In genomic region chr5:173997331-173997730, GRCh38 we compare ENCODE assay signal across 1 cellular context.
TF ChIP-seq lines count a peak whose summit lies in the region.

No MANE protein-coding gene starts in this region.

TF ChIP-seq in H1, 55 proteins besides CTCF, POLR2A, EP300 and RAD21:
- TF ChIP-seq RNF2 (IDR thresholded peaks at IDR 0.05; ENCODE audit: borderline replicate concordance, low read depth, low read length, missing control alignments, poor library complexity, severe bottlenecking) (no peak), KDM5A (IDR thresholded peaks at IDR 0.05; ENCODE audit: low read length) (no peak), POLR2AphosphoS5 (IDR thresholded peaks at IDR 0.05; ENCODE audit: low read depth, low read length) (no peak), JUN (IDR thresholded peaks at IDR 0.05; ENCODE audit: low read depth, low read length) (no peak), CHD1 (IDR thresholded peaks at IDR 0.05; ENCODE audit: low read depth, low read length) (no peak), BACH1 (IDR thresholded peaks at IDR 0.05; ENCODE audit: low read length) (no peak), RFX5 (IDR thresholded peaks at IDR 0.05; ENCODE audit: borderline replicate concordance, low read depth, low read length) (no peak), SP4 (IDR thresholded peaks at IDR 0.05; ENCODE audit: low read length) (no peak), HDAC2 (IDR thresholded peaks at IDR 0.05; ENCODE audit: borderline replicate concordance in 1 of 2, low read depth in 2 of 2, low read length in 2 of 2) (no peak), ASH2L (IDR thresholded peaks at IDR 0.05; ENCODE audit: low read length) (no peak), GABPA (IDR thresholded peaks at IDR 0.05; ENCODE audit: borderline replicate concordance, insufficient read depth, low read length) (no peak), EGR1 (IDR thresholded peaks at IDR 0.05; ENCODE audit: borderline replicate concordance, low read depth, low read length) (no peak), SIRT6 (IDR thresholded peaks at IDR 0.05; ENCODE audit: low read length) (no peak), GTF2F1 (IDR thresholded peaks at IDR 0.05; ENCODE audit: borderline replicate concordance, low read depth, low read length) (no peak), CTBP2 (IDR thresholded peaks at IDR 0.05; ENCODE audit: borderline replicate concordance, insufficient read depth, insufficient read length, low read length) (no peak), CBX5 (IDR thresholded peaks at IDR 0.05; ENCODE audit: low read depth, low read length) (no peak), ATF3 (IDR thresholded peaks at IDR 0.05; ENCODE audit: insufficient read depth, low read depth, low read length) (no peak), CBX8 (IDR thresholded peaks at IDR 0.05; ENCODE audit: borderline replicate concordance, low read depth, low read length) (no peak)
